15 cellular contexts compared by ENCODE assay signal in the genomic region with DNA sequence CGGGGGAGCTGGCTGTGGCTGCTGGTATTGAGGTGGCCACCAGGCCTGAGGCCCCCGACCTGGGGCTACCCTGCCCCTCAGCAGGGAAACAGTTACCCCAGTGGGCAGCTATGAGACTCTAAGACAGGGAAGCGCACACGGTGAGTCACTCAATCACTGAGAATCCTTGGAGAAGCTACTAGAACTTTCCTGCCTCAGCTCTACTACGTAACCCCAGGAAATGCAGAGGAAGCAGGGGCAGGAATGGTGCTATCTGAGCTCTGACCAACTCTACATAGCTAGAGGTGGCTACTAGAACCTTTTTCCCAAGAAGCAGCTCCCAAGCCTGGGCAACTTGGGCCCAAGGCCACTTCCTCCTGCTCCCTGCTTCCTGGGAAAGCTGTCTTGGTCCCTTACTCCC.
"Had no signal": no experiment of that assay in that cellular context is flagged by ENCODE, and none has a peak within 500 bp of the region (broad histone marks: within the 10 kb centered on the region; RNA-seq: fewer than 3 reads in every experiment).

No MANE protein-coding gene starts in this region.

- H3K9me3 ChIP-seq: body of pancreas, right atrium auricular region, upper lobe of left lung had no signal

- H3K4me3 Mint-ChIP-seq: activated naive CD4-positive, alpha-beta T cell treated with anti-CD3 and anti-CD28 coated beads, Interleukin-2, amount 50 U/mL, for 24 hours; endodermal cell; mesothelial cell of epicardium had no signal

- FAIRE-seq: small intestine had no signal

- H3K27ac ChIP-seq: body of pancreas, right atrium auricular region, upper lobe of left lung had no signal

- H3K4me1 Mint-ChIP-seq: endodermal cell, mesothelial cell of epicardium had no signal

- H3K27ac Mint-ChIP-seq: activated naive CD4-positive, alpha-beta T cell treated with anti-CD3 and anti-CD28 coated beads, Interleukin-2, amount 50 U/mL, for 24 hours; endodermal cell; mesothelial cell of epicardium had no signal

- DNase-seq: activated CD4-positive, alpha-beta T cell treated with anti-CD3 and anti-CD28 coated beads, Interleukin-2, amount 50 U/mL, for 48 hours; amniotic stem cell; body of pancreas; central memory CD4-positive, alpha-beta T cell; endodermal cell; hippocampal formation; kidney glomerular epithelial cell; small intestine; stimulated activated naive CD4-positive, alpha-beta T cell; upper lobe of left lung had no signal

- H3K9me3 Mint-ChIP-seq: activated naive CD4-positive, alpha-beta T cell treated with anti-CD3 and anti-CD28 coated beads, Interleukin-2, amount 50 U/mL, for 24 hours; endodermal cell; mesothelial cell of epicardium had no signal

- ATAC-seq: activated CD4-positive, CD25-positive, alpha-beta regulatory T cell treated with anti-CD3 and anti-CD28 coated beads, Interleukin-2, amount 50 U/mL, for 24 hours; body of pancreas; esophagus mucosa had no signal

- H3K27me3 Mint-ChIP-seq: activated naive CD4-positive, alpha-beta T cell treated with anti-CD3 and anti-CD28 coated beads, Interleukin-2, amount 50 U/mL, for 24 hours had no signal

- H3K27me3 ChIP-seq: body of pancreas, right atrium auricular region, upper lobe of left lung had no signal

- H3K4me3 ChIP-seq: body of pancreas, right atrium auricular region, upper lobe of left lung had no signal
